22 cellular contexts compared by ENCODE assay signal in genomic region chr11:70430122-70430521, GRCh38. TPM values are rescaled to one million over a fixed set of nuclear protein-coding genes. Genes with fewer than 3 reads are reported as not detected.
DNase-seq lines count a peak whose midpoint lies in the region; ATAC-seq and TF ChIP-seq lines count a peak whose summit lies in the region.
"Had no signal": no experiment of that assay in that cellular context is flagged by ENCODE, and none has a peak within 500 bp of the region (broad histone marks: within the 10 kb centered on the region; RNA-seq: fewer than 3 reads in every experiment).

No MANE protein-coding gene starts in this region.

- H3K27me3 ChIP-seq in mammary epithelial cell (ENCODE audit: insufficient read depth, low read length) (no peaks in the 10 kb centered on the region), neural progenitor cell (no peaks in the 10 kb centered on the region), MM.1S (replicated peaks; ENCODE audit: insufficient read depth, low read length) (peaks cover 83% of the 10 kb centered on the region)
- H3K27me3 ChIP-seq: BE2C, SJSA1 had no signal

- no peak overlapping the region for H2AFZ ChIP-seq in mammary epithelial cell (ENCODE audit: low read depth, low read length)
- H2AFZ ChIP-seq in neural progenitor cell (replicated peaks): no peak overlapping the region
- H2AFZ ChIP-seq in MM.1S (ENCODE audit: low read length): no peak overlapping the region

- H3K9me3 ChIP-seq in mammary epithelial cell (replicated peaks; ENCODE audit: insufficient read depth, low read length) (no peaks in the 10 kb centered on the region), neural progenitor cell (ENCODE audit: low read depth) (no peaks in the 10 kb centered on the region), MM.1S (replicated peaks; ENCODE audit: insufficient read depth, low read length) (no peaks in the 10 kb centered on the region)
- H3K9me3 ChIP-seq: BE2C, SJSA1 had no signal

- no peak overlapping the region for H3K27ac Mint-ChIP-seq in MCF 10A (ENCODE audit: low read depth, unreplicated experiment)
- H3K27ac Mint-ChIP-seq in effector memory CD8-positive, alpha-beta T cell: no peak overlapping the region
- peak overlapping the region in 1 of 2 donors; percentile 27 for H3K27ac Mint-ChIP-seq in natural killer cell
- H3K27ac Mint-ChIP-seq in neural progenitor cell: no peak overlapping the region
- H3K27ac Mint-ChIP-seq: CD8-positive, alpha-beta T cell had no signal

- no peak overlapping the region for H3K4me3 Mint-ChIP-seq in MCF 10A (ENCODE audit: unreplicated experiment)
- no peak overlapping the region for H3K4me3 Mint-ChIP-seq in effector memory CD8-positive, alpha-beta T cell
- H3K4me3 Mint-ChIP-seq in natural killer cell: no peak overlapping the region
- H3K4me3 Mint-ChIP-seq in neural progenitor cell: no peak overlapping the region
- H3K4me3 Mint-ChIP-seq: CD8-positive, alpha-beta T cell had no signal

- no peak for TF ChIP-seq CTCF in mammary epithelial cell (conservative IDR thresholded peaks at IDR 0.05 in 1 of 2, IDR thresholded peaks at IDR 0.05 in 1 of 2; ENCODE audit: extremely low read depth in 1 of 2, insufficient read depth in 1 of 2, low read depth in 1 of 2, low read length in 2 of 2)
- TF ChIP-seq CTCF in MCF 10A (IDR thresholded peaks at IDR 0.05; ENCODE audit: unreplicated experiment): no peak
- no peak for TF ChIP-seq CTCF in natural killer cell (IDR thresholded peaks at IDR 0.05)
- no peak for TF ChIP-seq CTCF in neural progenitor cell (IDR thresholded peaks at IDR 0.05)
- no peak for TF ChIP-seq CTCF in MM.1S (IDR thresholded peaks at IDR 0.05; ENCODE audit: low read length)

- H3K4me1 ChIP-seq in mammary epithelial cell (ENCODE audit: insufficient read depth, low read length) (peaks cover 12% of the 10 kb centered on the region), neural progenitor cell (no peaks in the 10 kb centered on the region), MM.1S (ENCODE audit: low read length) (no peaks in the 10 kb centered on the region)
- H3K4me1 ChIP-seq: BE2C, SJSA1 had no signal

- WGBS in mammary epithelial cell (ENCODE audit: low coverage, missing lambda C conversion rate): 96% methylated on average over 5 of the region's 6 CpGs

- H3K4me3 ChIP-seq in mammary epithelial cell (replicated peaks in 1 of 3; ENCODE audit: insufficient read depth in 1 of 3, low read depth in 2 of 3, low read length in 3 of 3): no peak overlapping the region
- H3K4me3 ChIP-seq in neural progenitor cell: no peak overlapping the region
- H3K4me3 ChIP-seq in MM.1S (ENCODE audit: low read length): no peak overlapping the region
- H3K4me3 ChIP-seq: GM12878, K562, SJSA1 had no signal

- H3K4me2 ChIP-seq in mammary epithelial cell (ENCODE audit: insufficient read depth, low read depth, low read length) (no peak overlapping the region), neural progenitor cell (no peak overlapping the region), MM.1S (ENCODE audit: low read depth, low read length) (no peak overlapping the region)

- H3K79me2 ChIP-seq in mammary epithelial cell (ENCODE audit: insufficient read depth, low read length) (peaks cover 7% of the 10 kb centered on the region), neural progenitor cell (ENCODE audit: low read depth) (no peaks in the 10 kb centered on the region), MM.1S (ENCODE audit: low read length) (no peaks in the 10 kb centered on the region)

- H4K20me1 ChIP-seq in mammary epithelial cell (ENCODE audit: insufficient read depth, low read length) (no peaks in the 10 kb centered on the region), neural progenitor cell (ENCODE audit: low read depth) (no peaks in the 10 kb centered on the region), MM.1S (ENCODE audit: insufficient read depth, low read length) (no peaks in the 10 kb centered on the region)

- DNase-seq in mammary epithelial cell (peak; percentile 34), MCF 10A (ENCODE audit: unreplicated experiment) (no peak), natural killer cell (no peak), neural progenitor cell (ENCODE audit: low spot score) (no peak), iPS-NIHi11 (ENCODE audit: low spot score) (no peak), MM.1S (no peak)
- DNase-seq in effector memory CD8-positive, alpha-beta T cell: no peak
- DNase-seq: BE2C; Calu3; CD8-positive, alpha-beta T cell; DMS53; EL; GOT3; MV-4-11; NCI-H1694 treated with DMSO at 0.1 percent for 48 hours; NCI-H226; NCI-H524 treated with DMSO at 0.1 percent for 48 hours had no signal

- BruUV-seq in mammary epithelial cell (replicated peaks; lab: Mats Ljungman, UMichigan): no TSS peak
- BruUV-seq in MCF 10A (replicated peaks; lab: Mats Ljungman, UMichigan): no TSS peak

- peak; percentile 24 for ATAC-seq in effector memory CD8-positive, alpha-beta T cell (replicated peaks)
- ATAC-seq in natural killer cell (peak; percentile 53 to 79 (median 57)), HG02973 (IDR thresholded peaks at IDR 0.05; ENCODE audit: unreplicated experiment) (no peak)
- ATAC-seq: CD8-positive, alpha-beta T cell; GM12878; HCT116; K562 had no signal

- H3K36me3 ChIP-seq in mammary epithelial cell (ENCODE audit: insufficient read depth, low read length) (peaks cover 38% of the 10 kb centered on the region), neural progenitor cell (no peaks in the 10 kb centered on the region), MM.1S (replicated peaks; ENCODE audit: insufficient read depth, low read length) (no peaks in the 10 kb centered on the region)

- no peaks in the 10 kb centered on the region for H3K9me2 ChIP-seq in MM.1S (replicated peaks; ENCODE audit: insufficient read depth, low read length)

- in situ Hi-C loops in mammary epithelial cell (cut with MboI; ENCODE audit: low sequenced_read_pairs in 2 of 2): no loop called here

- H3K27me3 Mint-ChIP-seq in MCF 10A (ENCODE audit: insufficient read depth, unreplicated experiment) (no peaks in the 10 kb centered on the region), natural killer cell (ENCODE audit: low read depth in 2 of 2) (peaks cover 50 to 65% of the 10 kb centered on the region in 2 donors), neural progenitor cell (ENCODE audit: insufficient read depth, low read depth) (peaks cover 4% of the 10 kb centered on the region)
- peaks cover 38 to 77% of the 10 kb centered on the region in 2 donors for H3K27me3 Mint-ChIP-seq in effector memory CD8-positive, alpha-beta T cell

- H3K9me3 Mint-ChIP-seq in MCF 10A (ENCODE audit: unreplicated experiment): no peaks in the 10 kb centered on the region
- no peaks in the 10 kb centered on the region for H3K9me3 Mint-ChIP-seq in effector memory CD8-positive, alpha-beta T cell
- H3K9me3 Mint-ChIP-seq in natural killer cell: no peaks in the 10 kb centered on the region
- H3K9me3 Mint-ChIP-seq in neural progenitor cell: no peaks in the 10 kb centered on the region
- H3K9me3 Mint-ChIP-seq: CD8-positive, alpha-beta T cell had no signal

- H3K27ac ChIP-seq in mammary epithelial cell (ENCODE audit: insufficient read depth, low read depth, low read length) (no peak overlapping the region), neural progenitor cell (no peak overlapping the region), MM.1S (ENCODE audit: low read length) (no peak overlapping the region)
- H3K27ac ChIP-seq: SJSA1 had no signal

- H3K36me3 Mint-ChIP-seq in MCF 10A (ENCODE audit: insufficient read depth, unreplicated experiment) (peaks cover 67% of the 10 kb centered on the region), natural killer cell (no peaks in the 10 kb centered on the region), neural progenitor cell (peaks cover 28% of the 10 kb centered on the region)
- peaks cover 3% of the 10 kb centered on the region for H3K36me3 Mint-ChIP-seq in effector memory CD8-positive, alpha-beta T cell (ENCODE audit: insufficient read depth)
- H3K36me3 Mint-ChIP-seq: CD8-positive, alpha-beta T cell had no signal

- POLR2A ChIA-PET in MCF 10A (lab: Yijun Ruan, JAX): no interaction called here

- intact Hi-C loops in mammary epithelial cell (cut with micrococcal nuclease): no loop called here
- intact Hi-C loops in MCF 10A (cut with micrococcal nuclease): no loop called here
- intact Hi-C loops in natural killer cell (cut with micrococcal nuclease): no loop called here

- CTCF ChIA-PET in mammary epithelial cell (lab: Charles Lee; ENCODE audit: low non-redundant PET) (no interaction called here), MCF 10A (lab: Yijun Ruan, JAX) (no interaction called here)

- no peaks in the 10 kb centered on the region for H3K4me1 Mint-ChIP-seq in MCF 10A (ENCODE audit: insufficient read depth, unreplicated experiment)
- peaks cover 5 to 10% of the 10 kb centered on the region in 2 donors for H3K4me1 Mint-ChIP-seq in effector memory CD8-positive, alpha-beta T cell (ENCODE audit: low read depth in 2 of 2)
- peaks cover 24 to 28% of the 10 kb centered on the region in 2 donors for H3K4me1 Mint-ChIP-seq in natural killer cell
- H3K4me1 Mint-ChIP-seq in neural progenitor cell: no peaks in the 10 kb centered on the region

- no peak overlapping the region for H3K9ac ChIP-seq in mammary epithelial cell (ENCODE audit: insufficient read depth, low read length)
- no peak overlapping the region for H3K9ac ChIP-seq in neural progenitor cell
- no peak overlapping the region for H3K9ac ChIP-seq in MM.1S (ENCODE audit: low read length)

- no peaks in the 10 kb centered on the region for H3F3A ChIP-seq in neural progenitor cell (ENCODE audit: low read depth)
- H3F3A ChIP-seq in MM.1S (ENCODE audit: insufficient read depth, low read length): no peaks in the 10 kb centered on the region

- dilution Hi-C loops in mammary epithelial cell (cut with HindIII; ENCODE audit: low sequenced_read_pairs): no loop called here

RNA-seq across cellular contexts. Expression of gene CTTN, which starts 31.8 kb away (rescaled TPM):
- 100 to 1,000 TPM; 312 to 394 TPM for total RNA-seq in mammary epithelial cell
- polyA plus RNA-seq in mammary epithelial cell: 122 TPM
- 272 TPM for polyA minus RNA-seq in mammary epithelial cell
- total RNA-seq in MCF 10A (2022): 264 and 294 TPM in 2 replicates
- total RNA-seq in natural killer cell: 1 to 10 TPM in 2 of 3 donors, under 1 TPM in 1; 0.59 to 5.8 (median 1.8) TPM
- total RNA-seq in neural progenitor cell (ENCODE audit: low replicate concordance): 200 and 239 TPM in 2 replicates

Comparison
In these comparisons a context has a peak if more than half of its experiments do, and no peak if none do; other contexts are left out.
1. RNA of gene CTTN, which starts 31.8 kb away (total RNA-seq): 312 to 394 TPM in mammary epithelial cell, 264 to 294 TPM in MCF 10A and 200 to 239 TPM in neural progenitor cell; 0.59 to 5.8 TPM in natural killer cell; every median in the first group is over 10 times any median in the second.